In genomic region chr9:92122792-92123191, GRCh38 we compare ENCODE assay signal across 19 cellular contexts. TPM values are rescaled to one million over a fixed set of nuclear protein-coding genes. Genes with fewer than 3 reads are reported as not detected.
A peak's percentile ranks its signal among the peaks of the same experiment; 100 is the strongest.
DNase-seq lines count a peak whose midpoint lies in the region; ATAC-seq, FAIRE-seq and TF ChIP-seq lines count a peak whose summit lies in the region.
"Had no signal": no experiment of that assay in that cellular context is flagged by ENCODE, and none has a peak within 500 bp of the region (broad histone marks: within the 10 kb centered on the region; RNA-seq: fewer than 3 reads in every experiment).

No MANE protein-coding gene starts in this region.

- POLR2A ChIA-PET in IMR-90 (lab: Charles Lee; ENCODE audit: unreplicated experiment), result no interaction called here
- POLR2A ChIA-PET in H1 (lab: Charles Lee; ENCODE audit: partially characterized antibody), result interaction anchor here (1.1 to 1.4 kb wide), 2 partner anchors 9 to 10 kb away, joined by 3 read pairs; no protein-coding TSS in a partner anchor

- CTCF ChIA-PET in IMR-90 (lab: Yijun Ruan, JAX) (no interaction called here), H1 (lab: Charles Lee; ENCODE audit: partially characterized antibody) (interaction anchor here (0.5 to 3.0 kb wide), 5 partner anchors 16 to 364 kb away, joined by 3 to 17 read pairs (median 3); no protein-coding TSS in a partner anchor)

- H2BK20ac ChIP-seq in IMR-90 (ENCODE audit: low read depth, low read length) (peak overlapping the region; percentile 64; the same call in 1 of the 2 replicates), H1 (ENCODE audit: low read length) (no peak overlapping the region)

- no peak overlapping the region for H4K12ac ChIP-seq in trophoblast cell (ENCODE audit: low read depth, low read length)

- H3K56ac ChIP-seq in IMR-90 (ENCODE audit: extremely low read depth, insufficient read depth, low read length), result peak overlapping the region; percentile 61; the same call in 1 of the 2 replicates
- no peak overlapping the region for H3K56ac ChIP-seq in H1 (replicated peaks; ENCODE audit: insufficient read length, low read depth, low read length)

- peak overlapping the region; percentile 64 for H2BK120ac ChIP-seq in IMR-90 (ENCODE audit: low read depth, low read length)
- no peak overlapping the region for H2BK120ac ChIP-seq in H1 (replicated peaks; ENCODE audit: low read depth, low read length)
- H2BK120ac ChIP-seq in mesenchymal stem cell (ENCODE audit: low read depth, low read length), result no peak overlapping the region
- H2BK120ac ChIP-seq in trophoblast cell (ENCODE audit: insufficient read depth, low read length, poor library complexity), result no peak overlapping the region

- H3K27ac ChIP-seq in IMR-90 (ENCODE audit: insufficient read depth, low read length), result peak overlapping the region; percentile 61; the same call in 1 of the 2 replicates
- no peak overlapping the region for H3K27ac ChIP-seq in H1 (ENCODE audit: low read depth, low read length)
- no peak overlapping the region for H3K27ac ChIP-seq in mesenchymal stem cell (ENCODE audit: low read length, poor library complexity, severe bottlenecking)
- H3K27ac ChIP-seq in trophoblast cell (ENCODE audit: low read depth, low read length), result no peak overlapping the region
- H3K27ac ChIP-seq: A549 had no signal

- DNase-seq in IMR-90, result no peak
- no peak for DNase-seq in H1 (ENCODE audit: low read depth in 1 of 2, low spot score in 2 of 2)
- DNase-seq in mesenchymal stem cell, result no peak
- DNase-seq in trophoblast cell, result no peak
- DNase-seq in RCC 7860 (ENCODE audit: low spot score), result no peak
- no peak for DNase-seq in globus pallidus (ENCODE audit: low spot score)
- DNase-seq: CD8-positive, alpha-beta T cell; COR-L47; DMS153; DMS79 treated with DMSO at 0.1 percent for 48 hours; EL; GDM1; HCEC 1CT; HFFc6 had no signal

- FAIRE-seq in H1 (lab: Jason Lieb, UNC) (no peak), RCC 7860 (lab: Jason Lieb, UNC) (no peak)
- FAIRE-seq: A549, D721Med, GM12892, HTR-8/SVneo had no signal

- H3K79me2 ChIP-seq in H1 (ENCODE audit: control insufficient read depth in 1 of 2, insufficient read depth in 2 of 2, low read length in 2 of 2), result no peaks in the 10 kb centered on the region
- H3K79me2 ChIP-seq in trophoblast cell (ENCODE audit: control insufficient read depth, insufficient read depth, low read length, poor library complexity), result no peaks in the 10 kb centered on the region

- H2BK15ac ChIP-seq in IMR-90 (ENCODE audit: low read depth, low read length), result peak overlapping the region; percentile 62; the same call in 2 of the 3 replicates
- H2BK15ac ChIP-seq in H1 (ENCODE audit: low read length), result no peak overlapping the region
- H2BK15ac ChIP-seq in mesenchymal stem cell (ENCODE audit: low read depth, poor library complexity, severe bottlenecking), result no peak overlapping the region

- no peaks in the 10 kb centered on the region for H4K20me1 ChIP-seq in IMR-90 (ENCODE audit: insufficient read depth, low read length)
- no peaks in the 10 kb centered on the region for H4K20me1 ChIP-seq in H1 (replicated peaks in 1 of 2; ENCODE audit: control insufficient read depth in 1 of 2, insufficient read depth in 2 of 2, low read length in 2 of 2)

- peak overlapping the region; percentile 48 for H2BK5ac ChIP-seq in IMR-90 (ENCODE audit: low read depth, low read length, poor library complexity, severe bottlenecking)
- H2BK5ac ChIP-seq in H1 (ENCODE audit: low read depth, low read length), result no peak overlapping the region
- no peak overlapping the region for H2BK5ac ChIP-seq in mesenchymal stem cell (ENCODE audit: low read depth, low read length, poor library complexity, severe bottlenecking)
- H2BK5ac ChIP-seq in trophoblast cell (ENCODE audit: low read depth, low read length, poor library complexity), result no peak overlapping the region

- H3K14ac ChIP-seq in IMR-90 (replicated peaks; ENCODE audit: low read depth, low read length) (peak overlapping the region; percentile 10), H1 (ENCODE audit: insufficient read length) (no peak overlapping the region), mesenchymal stem cell (ENCODE audit: low read length in 2 of 2) (peak overlapping the region in 1 of 2 experiments; percentile 23), trophoblast cell (ENCODE audit: low read length) (no peak overlapping the region)

- intact Hi-C loops in IMR-90 (cut with micrococcal nuclease), result no loop called here

- no peaks in the 10 kb centered on the region for H3K36me3 ChIP-seq in IMR-90 (ENCODE audit: control insufficient read depth, insufficient read depth, low read length)
- no peaks in the 10 kb centered on the region for H3K36me3 ChIP-seq in H1 (ENCODE audit: control insufficient read depth in 2 of 4, insufficient read depth in 4 of 4, low read length in 3 of 4)
- H3K36me3 ChIP-seq in mesenchymal stem cell (ENCODE audit: control insufficient read depth in 1 of 2, insufficient read depth in 2 of 2, low read depth in 1 of 2, low read length in 2 of 2), result no peaks in the 10 kb centered on the region
- H3K36me3 ChIP-seq in trophoblast cell (ENCODE audit: control insufficient read depth in 1 of 2, insufficient read depth in 2 of 2, low read length in 2 of 2), result no peaks in the 10 kb centered on the region

- H2BK12ac ChIP-seq in H1 (ENCODE audit: low read depth, low read length), result no peak overlapping the region
- H2BK12ac ChIP-seq in mesenchymal stem cell (ENCODE audit: low read length in 2 of 2), result peak overlapping the region in 1 of 2 experiments; percentile 4
- no peak overlapping the region for H2BK12ac ChIP-seq in trophoblast cell (ENCODE audit: low read length)

- H4K5ac ChIP-seq in IMR-90 (ENCODE audit: low read depth, low read length), result peak overlapping the region; percentile 77
- H4K5ac ChIP-seq in H1 (ENCODE audit: insufficient read length, low read depth, low read length), result no peak overlapping the region

- H3K4me3 ChIP-seq in IMR-90 (ENCODE audit: insufficient read depth, low read depth, low read length) (no peak overlapping the region), H1 (ENCODE audit: extremely low read depth in 1 of 4, insufficient read depth in 2 of 4, low read depth in 3 of 4, low read length in 4 of 4) (no peak overlapping the region), mesenchymal stem cell (ENCODE audit: insufficient read depth in 1 of 2, low read depth in 1 of 2, low read length in 2 of 2) (no peak overlapping the region), trophoblast cell (ENCODE audit: low read depth, low read length) (no peak overlapping the region)
- H3K4me3 ChIP-seq: A549 had no signal

- H3K23ac ChIP-seq in IMR-90 (ENCODE audit: low read depth, low read length) (peak overlapping the region; percentile 1; the same call in 1 of the 2 replicates), H1 (ENCODE audit: insufficient read length) (no peak overlapping the region), mesenchymal stem cell (ENCODE audit: low read length in 2 of 2) (no peak overlapping the region), trophoblast cell (ENCODE audit: low read length) (no peak overlapping the region)

- dilution Hi-C loops in IMR-90 (cut with HindIII; ENCODE audit: low sequenced_read_pairs, unreplicated experiment), result no loop called here

- TF ChIP-seq RAD21 in IMR-90 (IDR thresholded peaks at IDR 0.05; ENCODE audit: low read length), result no peak
- TF ChIP-seq RAD21 in H1 (IDR thresholded peaks at IDR 0.05 in 1 of 2, conservative IDR thresholded peaks at IDR 0.05 in 1 of 2; ENCODE audit: low read depth in 2 of 2, low read length in 2 of 2), result no peak

- H2AFZ ChIP-seq in IMR-90 (replicated peaks; ENCODE audit: low read length, poor library complexity) (peak overlapping the region; percentile 74), H1 (ENCODE audit: low read length) (no peak overlapping the region), mesenchymal stem cell (ENCODE audit: low read depth, low read length) (peak overlapping the region; percentile 10), trophoblast cell (ENCODE audit: insufficient read depth, low read length, poor library complexity) (no peak overlapping the region)

- H3K9ac ChIP-seq in IMR-90 (ENCODE audit: low read depth, low read length) (peak overlapping the region; percentile 16), H1 (replicated peaks in 1 of 4; ENCODE audit: extremely low read depth in 1 of 4, low read depth in 3 of 4, low read length in 3 of 4) (no peak overlapping the region), mesenchymal stem cell (ENCODE audit: low read length) (no peak overlapping the region), trophoblast cell (ENCODE audit: low read length) (peak overlapping the region; percentile 68)

- TF ChIP-seq CTCF in IMR-90 (conservative IDR thresholded peaks at IDR 0.05; ENCODE audit: low read depth, low read length) (no peak), H1 (IDR thresholded peaks at IDR 0.05; ENCODE audit: control extremely low read depth in 1 of 3, insufficient read depth in 1 of 3, low read depth in 1 of 3, low read length in 3 of 3) (no peak)

- ATAC-seq in IMR-90 (ENCODE audit: low read depth), result peak; percentile 13
- ATAC-seq in HG02884 (IDR thresholded peaks at IDR 0.05; ENCODE audit: unreplicated experiment), result no peak
- ATAC-seq: CD8-positive, alpha-beta T cell had no signal

- H2AK9ac ChIP-seq in IMR-90 (replicated peaks; ENCODE audit: low read depth, low read length, poor library complexity), result peak overlapping the region; percentile 60

- peaks cover 8% of the 10 kb centered on the region for H3K4me1 ChIP-seq in IMR-90 (ENCODE audit: control insufficient read depth, insufficient read depth, low read length)
- no peaks in the 10 kb centered on the region; a peak in 1 of 7 replicates for H3K4me1 ChIP-seq in H1 (replicated peaks in 1 of 4; ENCODE audit: control insufficient read depth in 3 of 4, insufficient read depth in 4 of 4, low read length in 3 of 4)
- peaks cover 2% of the 10 kb centered on the region for H3K4me1 ChIP-seq in mesenchymal stem cell (ENCODE audit: control insufficient read depth, insufficient read depth, low read depth, low read length)
- no peaks in the 10 kb centered on the region for H3K4me1 ChIP-seq in trophoblast cell (ENCODE audit: control insufficient read depth in 1 of 2, insufficient read depth in 2 of 2, low read length in 2 of 2)
- H3K4me1 ChIP-seq: A549 had no signal

- H3K18ac ChIP-seq in IMR-90 (ENCODE audit: low read depth, low read length) (peak overlapping the region; percentile 57), H1 (ENCODE audit: extremely low read depth, low read length) (no peak overlapping the region), mesenchymal stem cell (ENCODE audit: low read depth in 1 of 2, low read length in 2 of 2) (no peak overlapping the region), trophoblast cell (ENCODE audit: low read length) (no peak overlapping the region)

- H4K91ac ChIP-seq in IMR-90 (ENCODE audit: insufficient read depth, low read depth, low read length) (peak overlapping the region; percentile 59), H1 (replicated peaks; ENCODE audit: insufficient read length, low read length) (no peak overlapping the region), mesenchymal stem cell (ENCODE audit: low read length) (peak overlapping the region; percentile 73), trophoblast cell (ENCODE audit: low read depth, low read length) (no peak overlapping the region)

- H3K27me3 ChIP-seq in IMR-90 (ENCODE audit: control insufficient read depth, insufficient read depth, low read length) (no peaks in the 10 kb centered on the region), H1 (replicated peaks in 1 of 4; ENCODE audit: control insufficient read depth in 3 of 4, extremely low read depth in 1 of 4, insufficient read depth in 3 of 4, low read length in 3 of 4) (no peaks in the 10 kb centered on the region; a peak in 2 of 7 replicates), mesenchymal stem cell (ENCODE audit: control insufficient read depth in 1 of 2, insufficient read depth in 1 of 2, low read length in 2 of 2) (peaks cover 1 to 10% of the 10 kb centered on the region in 2 experiments), trophoblast cell (ENCODE audit: insufficient read depth, low read length) (no peaks in the 10 kb centered on the region)

- no TSS peak for BruUV-seq in IMR-90 (replicated peaks; lab: Mats Ljungman, UMichigan)

- no peaks in the 10 kb centered on the region for H3K23me2 ChIP-seq in H1 (ENCODE audit: low read depth, low read length)

- no peaks in the 10 kb centered on the region for H3K79me1 ChIP-seq in IMR-90 (ENCODE audit: low read depth in 1 of 2, low read length in 2 of 2)
- H3K79me1 ChIP-seq in H1 (ENCODE audit: low read depth, low read length), result no peaks in the 10 kb centered on the region
- H3K79me1 ChIP-seq in mesenchymal stem cell (replicated peaks; ENCODE audit: low read length, poor library complexity, severe bottlenecking), result no peaks in the 10 kb centered on the region
- no peaks in the 10 kb centered on the region for H3K79me1 ChIP-seq in trophoblast cell (ENCODE audit: low read length)

- TF ChIP-seq POLR2A in IMR-90 (IDR thresholded peaks at IDR 0.05; ENCODE audit: low read depth, low read length), result no peak
- TF ChIP-seq POLR2A in H1 (IDR thresholded peaks at IDR 0.05; ENCODE audit: control extremely low read depth in 1 of 2, low read depth in 2 of 2, low read length in 2 of 2), result no peak

- H3K4ac ChIP-seq in IMR-90 (ENCODE audit: low read depth, low read length), result peak overlapping the region; percentile 70
- no peak overlapping the region for H3K4ac ChIP-seq in H1 (replicated peaks; ENCODE audit: insufficient read length, low read depth, low read length)
- H3K4ac ChIP-seq in mesenchymal stem cell (ENCODE audit: low read depth in 1 of 2, low read length in 2 of 2), result no peak overlapping the region
- no peak overlapping the region for H3K4ac ChIP-seq in trophoblast cell (ENCODE audit: low read depth, low read length)

- peak overlapping the region; percentile 5; the same call in 1 of the 2 replicates for H3K4me2 ChIP-seq in IMR-90 (ENCODE audit: low read depth, low read length)
- H3K4me2 ChIP-seq in H1 (ENCODE audit: insufficient read depth in 1 of 2, low read depth in 2 of 2, low read length in 2 of 2), result no peak overlapping the region
- H3K4me2 ChIP-seq in mesenchymal stem cell (ENCODE audit: low read length, poor library complexity, severe bottlenecking), result no peak overlapping the region
- no peak overlapping the region for H3K4me2 ChIP-seq in trophoblast cell (ENCODE audit: low read length)
- H3K4me2 ChIP-seq: A549 had no signal

- H3K9me3 ChIP-seq in IMR-90 (ENCODE audit: control insufficient read depth, insufficient read depth, low read length) (no peaks in the 10 kb centered on the region), H1 (ENCODE audit: insufficient read depth in 2 of 2, low read depth in 1 of 2, low read length in 1 of 2) (no peaks in the 10 kb centered on the region), mesenchymal stem cell (ENCODE audit: control insufficient read depth, low read length) (peaks cover 6% of the 10 kb centered on the region), trophoblast cell (ENCODE audit: insufficient read depth, low read depth, low read length) (peaks cover 2% of the 10 kb centered on the region)
- H3K9me3 ChIP-seq: A549 had no signal

- H4K8ac ChIP-seq in IMR-90 (ENCODE audit: low read depth in 2 of 2, low read length in 2 of 2) (peak overlapping the region in 1 of 2 experiments; percentile 45; a peak in 2 of 4 replicates), H1 (ENCODE audit: extremely low read depth, insufficient read depth, low read length) (peak overlapping the region; percentile 35; the same call in 1 of the 2 replicates), mesenchymal stem cell (ENCODE audit: low read length) (peak overlapping the region; percentile 63), trophoblast cell (ENCODE audit: low read depth, low read length) (no peak overlapping the region)

- in situ Hi-C loops in IMR-90 (cut with MboI; ENCODE audit: low sequenced_read_pairs), result no loop called here

- peaks cover 7% of the 10 kb centered on the region for H3K9me1 ChIP-seq in IMR-90 (ENCODE audit: insufficient read depth, low read length)

- H2AK5ac ChIP-seq in IMR-90 (ENCODE audit: low read depth, low read length) (peak overlapping the region; percentile 72), H1 (ENCODE audit: low read depth, low read length) (no peak overlapping the region), mesenchymal stem cell (ENCODE audit: low read length, severe bottlenecking) (no peak overlapping the region), trophoblast cell (ENCODE audit: low read length) (no peak overlapping the region)

- WGBS in IMR-90 (ENCODE audit: extremely low coverage in 2 of 2, insufficient read length in 1 of 2), 2 experiments, result 75% methylated on average over 4 of the region's 8 CpGs; no CpG with 5 or more reads in 1 of the 2 experiments
- 78% methylated on average over 8 of the region's 8 CpGs; no CpG with 5 or more reads in 1 of the 2 experiments for WGBS in H1 (ENCODE audit: extremely low coverage in 1 of 2, insufficient coverage in 1 of 2, insufficient read length in 1 of 2, insufficient replicate concordance in 2 of 2, low coverage in 1 of 2, low lambda C conversion rate in 2 of 2, missing lambda C conversion rate in 1 of 2), 2 experiments
- 62% methylated on average over 8 of the region's 8 CpGs for WGBS in mesenchymal stem cell
- WGBS in trophoblast cell (ENCODE audit: extremely low coverage, insufficient coverage, insufficient read length), result no CpG with 5 or more reads among the region's 8 CpGs

- TF ChIP-seq EP300 in H1 (IDR thresholded peaks at IDR 0.05; ENCODE audit: borderline replicate concordance in 1 of 2, low read depth in 2 of 2, low read length in 2 of 2), result no peak

RNA-seq across cellular contexts. Expression of gene SPTLC1, which starts 7.6 kb away (rescaled TPM):
- total RNA-seq in IMR-90 (2012; rRNA removed), result 92.7 and 95.8 TPM in 2 replicates
- 59.9 and 65.7 TPM in 2 replicates for polyA plus RNA-seq in IMR-90 (2012; rRNA removed)
- 16.7 and 23.9 TPM in 2 replicates for polyA plus RNA-seq in IMR-90 (2012; cell fraction: cytosol; rRNA removed)
- polyA plus RNA-seq in IMR-90 (2012; cell fraction: nucleus; rRNA removed; ENCODE audit: low replicate concordance), result 32.2 and 53.4 TPM in 2 replicates
- 62.1 and 64.2 TPM in 2 replicates for total RNA-seq in H1 (2021; fragmentation: NEBNext Ultra II Directional; extraction: Animal tissue kit (Norgen Biotek cat#: 25700))
- 21.6 and 34.2 TPM in 2 replicates for polyA plus RNA-seq in H1 (2011; rRNA removed)
- polyA plus RNA-seq in H1 (2011; cell fraction: cytosol; rRNA removed), result 43.2 TPM
- 37.0 TPM for polyA plus RNA-seq in H1 (2011; cell fraction: nucleus; rRNA removed)
- 53.4 to 59.2 TPM (median 54.5 TPM) in 4 replicates for polyA plus RNA-seq in H1 (2012, experiment 1 of 2)
- 12.0 TPM for polyA plus RNA-seq in H1 (2012, experiment 2 of 2)
- polyA plus RNA-seq in H1 (2013, experiment 1 of 2), result 98.2 TPM
- polyA plus RNA-seq in H1 (2013, experiment 2 of 2), result 120 TPM
- polyA minus RNA-seq in H1 (2011; rRNA and poly(A)+ RNA removed), result 61.1 and 65.7 TPM in 2 replicates
- 31.4 TPM for polyA minus RNA-seq in H1 (2011; cell fraction: cytosol; rRNA and poly(A)+ RNA removed)
- 39.0 TPM for polyA minus RNA-seq in H1 (2011; cell fraction: nucleus; rRNA and poly(A)+ RNA removed)
- polyA plus RNA-seq in mesenchymal stem cell (2013, experiment 1 of 2), result 73.3 TPM
- polyA plus RNA-seq in mesenchymal stem cell (2013, experiment 2 of 2), result 74.4 TPM
- polyA plus RNA-seq in trophoblast cell (2013), result 91.7 and 94.4 TPM in 2 replicates

Comparison
In these comparisons a context has a peak if more than half of its experiments do, and no peak if none do; other contexts are left out.
1. H2AFZ ChIP-seq: peak in IMR-90 (single experiment) and mesenchymal stem cell (single experiment); none in H1 (single experiment) and trophoblast cell (single experiment).
2. H3K9ac ChIP-seq: peak in IMR-90 (single experiment) and trophoblast cell (single experiment); none in H1 (0 of 4) and mesenchymal stem cell (single experiment).
3. H4K91ac ChIP-seq: peak in IMR-90 (single experiment) and mesenchymal stem cell (single experiment); none in H1 (single experiment) and trophoblast cell (single experiment).